8 cellular contexts compared by ENCODE assay signal in the genomic region with DNA sequence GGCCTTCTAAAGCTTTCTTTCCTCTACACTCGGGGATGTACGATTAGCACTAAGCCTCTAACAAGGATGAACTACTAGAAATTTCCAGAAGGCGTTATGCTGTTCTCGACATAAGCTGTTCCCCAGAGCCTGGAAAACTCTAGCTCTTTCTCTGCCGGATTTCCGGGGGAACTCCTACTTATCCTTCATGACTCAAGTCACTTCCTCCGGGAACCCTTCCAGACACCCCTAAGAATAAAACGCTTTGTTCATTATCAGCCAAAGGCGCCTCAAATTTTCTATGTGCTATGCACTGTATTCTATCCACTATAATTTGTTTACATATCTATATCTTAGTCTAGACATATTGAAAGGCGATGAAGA. TPM values are rescaled to one million over a fixed set of nuclear protein-coding genes. Genes with fewer than 3 reads are reported as not detected.
DNase-seq lines count a peak whose midpoint lies in the region; ATAC-seq and TF ChIP-seq lines count a peak whose summit lies in the region.

No MANE protein-coding gene starts in this region.

- no peak for ATAC-seq in activated T-cell treated with anti-CD3 and anti-CD28 coated beads, Interleukin-2, amount 50 U/mL, for 4 hours
- ATAC-seq in natural killer cell: no peak
- ATAC-seq in HG03045 (IDR thresholded peaks at IDR 0.05; ENCODE audit: unreplicated experiment): no peak

- H3K9me3 Mint-ChIP-seq in CD14-positive monocyte (no peaks in the 10 kb centered on the region), natural killer cell (no peaks in the 10 kb centered on the region)
- no peaks in the 10 kb centered on the region for H3K9me3 Mint-ChIP-seq in activated T-cell treated with anti-CD3 and anti-CD28 coated beads, Interleukin-2, amount 50 U/mL, for 4 hours

- H3K4me1 Mint-ChIP-seq in CD14-positive monocyte (peaks cover 67% of the 10 kb centered on the region), natural killer cell (peaks cover 54 to 68% of the 10 kb centered on the region in 2 donors)
- peaks cover 64% of the 10 kb centered on the region for H3K4me1 Mint-ChIP-seq in activated T-cell treated with anti-CD3 and anti-CD28 coated beads, Interleukin-2, amount 50 U/mL, for 4 hours (ENCODE audit: low read depth)

- H3K4me3 Mint-ChIP-seq in CD14-positive monocyte: peak overlapping the region; percentile 100
- H3K4me3 Mint-ChIP-seq in activated T-cell treated with anti-CD3 and anti-CD28 coated beads, Interleukin-2, amount 50 U/mL, for 4 hours: peak overlapping the region; percentile 97
- H3K4me3 Mint-ChIP-seq in natural killer cell: peak overlapping the region; percentile 98

- H3K27ac Mint-ChIP-seq in CD14-positive monocyte: peak overlapping the region; percentile 88 to 99 (median 95)
- peak overlapping the region; percentile 89 to 95 for H3K27ac Mint-ChIP-seq in natural killer cell

- DNase-seq in CD14-positive monocyte (ENCODE audit: low spot score): peak; percentile 51
- DNase-seq in HPDE6-E6E7 (ENCODE audit: extremely low spot score): peak; percentile 32
- no peak for DNase-seq in activated T-cell treated with anti-CD3 and anti-CD28 coated beads, Interleukin-2, amount 50 U/mL, for 4 hours
- DNase-seq in fibroblast of the conjunctiva (ENCODE audit: low read depth): peak; percentile 47
- DNase-seq in natural killer cell: no peak
- no peak for DNase-seq in GM19238 (ENCODE audit: insufficient read length, low spot score)
- no peak for DNase-seq in NK-92 (lab: John Stamatoyannopoulos, UW; ENCODE audit: unreplicated experiment)

- no peak for TF ChIP-seq CTCF in CD14-positive monocyte (IDR thresholded peaks at IDR 0.05)
- TF ChIP-seq CTCF in natural killer cell (IDR thresholded peaks at IDR 0.05): no peak

- intact Hi-C loops in CD14-positive monocyte (cut with micrococcal nuclease): loop anchor here (2.0 to 10.0 kb wide), 3 partner anchors 54 to 430 kb away; a partner anchor contains a TSS
- intact Hi-C loops in natural killer cell (cut with micrococcal nuclease): loop anchor here (5.0 to 10.0 kb wide), 3 partner anchors 52 to 427 kb away; a partner anchor contains a TSS

- H3K27me3 Mint-ChIP-seq in CD14-positive monocyte (ENCODE audit: low read depth in 3 of 3) (peaks cover 0 to 4% (median 0%) of the 10 kb centered on the region in 3 donors), natural killer cell (ENCODE audit: low read depth in 2 of 2) (no peaks in the 10 kb centered on the region)
- no peaks in the 10 kb centered on the region for H3K27me3 Mint-ChIP-seq in activated T-cell treated with anti-CD3 and anti-CD28 coated beads, Interleukin-2, amount 50 U/mL, for 4 hours (ENCODE audit: low read depth)

- peaks cover 8 to 16% of the 10 kb centered on the region in 2 donors for H3K36me3 Mint-ChIP-seq in CD14-positive monocyte
- no peaks in the 10 kb centered on the region for H3K36me3 Mint-ChIP-seq in activated T-cell treated with anti-CD3 and anti-CD28 coated beads, Interleukin-2, amount 50 U/mL, for 4 hours (ENCODE audit: insufficient read depth)
- no peaks in the 10 kb centered on the region for H3K36me3 Mint-ChIP-seq in natural killer cell

RNA-seq across cellular contexts. Expression of a gene that starts 0.5 kb away (rescaled TPM):
- 100 to 1,000 TPM; 187 to 198 TPM for polyA plus RNA-seq in CD14-positive monocyte
- total RNA-seq in activated T-cell treated with anti-CD3 and anti-CD28 coated beads, Interleukin-2, amount 50 U/mL, for 4 hours: 10 to 100 TPM; 40.2 to 49.6 (median 45.5) TPM
- total RNA-seq in natural killer cell: 10 to 100 TPM; 72.7 to 85.2 (median 82.7) TPM

RNA-seq across cellular contexts. Expression of a gene that starts 4.0 kb away (rescaled TPM):
- polyA plus RNA-seq in CD14-positive monocyte: 100 to 1,000 TPM in 1 of 2 donors, 10 to 100 TPM in 1; 69.2 to 121 TPM
- total RNA-seq in activated T-cell treated with anti-CD3 and anti-CD28 coated beads, Interleukin-2, amount 50 U/mL, for 4 hours: 10 to 100 TPM; 40.9 to 42.5 (median 41.4) TPM
- 10 to 100 TPM; 39.6 to 53.1 (median 52.2) TPM for total RNA-seq in natural killer cell

RNA-seq across cellular contexts. Expression of a gene that starts 53.6 kb away (rescaled TPM):
- 10 to 100 TPM in 1 of 2 donors, 1 to 10 TPM in 1; 7.8 to 11.2 TPM for polyA plus RNA-seq in CD14-positive monocyte
- 10 to 100 TPM; 13.6 to 17.0 (median 15.8) TPM for total RNA-seq in activated T-cell treated with anti-CD3 and anti-CD28 coated beads, Interleukin-2, amount 50 U/mL, for 4 hours
- 10 to 100 TPM; 29.4 to 43.9 (median 29.4) TPM for total RNA-seq in natural killer cell

RNA-seq across cellular contexts. Expression of a gene that starts 53.7 kb away (rescaled TPM):
- polyA plus RNA-seq in CD14-positive monocyte: 10 to 100 TPM; 15.9 to 22.0 TPM
- 10 to 100 TPM; 41.6 to 48.8 (median 44.4) TPM for total RNA-seq in activated T-cell treated with anti-CD3 and anti-CD28 coated beads, Interleukin-2, amount 50 U/mL, for 4 hours
- total RNA-seq in natural killer cell: 10 to 100 TPM; 24.9 to 26.2 (median 26.1) TPM

Comparison
In these comparisons a context has a peak if more than half of its experiments do, and no peak if none do; other contexts are left out.
1. DNase-seq: peak in CD14-positive monocyte (single experiment), HPDE6-E6E7 (single experiment) and fibroblast of the conjunctiva (single experiment); none in activated T-cell treated with anti-CD3 and anti-CD28 coated beads, Interleukin-2, amount 50 U/mL, for 4 hours (single experiment), natural killer cell (single experiment), GM19238 (single experiment) and NK-92 (single experiment).
2. Peak in every context shown above with its lines, with median percentiles within 50 percentile points of each other: H3K4me3 Mint-ChIP-seq.